Comparison of ENCODE assay signal across 13 cellular contexts in the genomic region with DNA sequence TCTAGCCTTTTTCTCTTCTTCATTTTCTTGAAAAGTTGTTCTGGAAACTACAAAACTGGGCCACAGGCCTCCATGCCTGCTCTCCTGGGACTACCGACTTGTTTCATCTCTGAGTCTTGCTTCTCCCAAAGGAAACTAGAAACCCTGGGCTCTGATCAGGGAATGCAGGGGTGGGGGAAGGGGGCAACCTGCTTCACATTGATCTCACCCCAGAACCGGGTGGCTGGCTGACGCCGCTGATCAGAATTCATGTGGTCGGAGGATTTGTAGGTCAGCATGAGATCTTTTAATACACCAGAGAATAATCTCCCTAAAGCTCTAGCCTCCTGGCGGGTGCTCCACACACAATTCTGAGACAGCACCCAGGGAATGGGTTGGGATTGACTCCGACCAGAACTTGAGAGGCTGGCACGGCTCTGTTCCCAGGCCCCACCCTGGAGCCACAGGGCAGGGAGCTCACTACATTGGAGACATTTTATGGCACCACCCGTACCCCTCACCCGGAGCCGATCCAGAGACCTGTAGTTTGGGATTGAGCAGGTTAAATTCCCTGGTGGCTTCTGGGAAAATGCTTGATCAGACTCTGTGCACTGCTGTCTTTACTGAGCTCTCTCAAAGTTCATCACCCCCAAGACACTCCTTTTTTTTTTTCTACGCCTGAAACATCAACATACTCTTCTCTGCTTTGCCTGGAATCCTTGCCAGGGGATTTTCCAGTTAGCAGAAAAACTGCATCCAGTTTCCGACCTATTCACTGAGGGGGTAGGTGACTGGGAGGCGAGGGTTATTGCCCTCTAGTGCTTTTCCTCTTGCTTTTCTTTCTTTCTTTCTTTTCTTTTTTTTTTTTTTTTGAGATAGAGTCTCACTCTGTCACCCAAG. TPM values are rescaled to one million over a fixed set of nuclear protein-coding genes. Genes with fewer than 3 reads are reported as not detected.
DNase-seq lines count a peak whose midpoint lies in the region; ATAC-seq, FAIRE-seq and TF ChIP-seq lines count a peak whose summit lies in the region.
"Had no signal": no experiment of that assay in that cellular context is flagged by ENCODE, and none has a peak within 500 bp of the region (broad histone marks: within the 10 kb centered on the region; RNA-seq: fewer than 3 reads in every experiment).

No MANE protein-coding gene starts in this region.

- peak overlapping the region; percentile 60; the same call in 1 of the 2 replicates for H2AFZ ChIP-seq in GM23248
- H2AFZ ChIP-seq in HepG2 (ENCODE audit: low read length), result no peak overlapping the region

- no peaks in the 10 kb centered on the region for H3K9me2 ChIP-seq in GM23248 (ENCODE audit: insufficient read depth)

- no peaks in the 10 kb centered on the region for H3K36me3 Mint-ChIP-seq in chondrocyte (ENCODE audit: low read depth)
- H3K36me3 Mint-ChIP-seq: CD4-positive, alpha-beta memory T cell had no signal

- TF ChIP-seq RAD21 in HepG2 (CRISPR knock-in tag; IDR thresholded peaks at IDR 0.05), result no peak

- no peak overlapping the region for H3K4me3 ChIP-seq in GM23248
- H3K4me3 ChIP-seq in HepG2 (replicated peaks in 1 of 3; ENCODE audit: insufficient read depth in 1 of 3, low read depth in 2 of 3, low read length in 3 of 3), result no peak overlapping the region
- H3K4me3 ChIP-seq in skeletal muscle tissue (ENCODE audit: low read length in 3 of 3), result no peak overlapping the region

- no peaks in the 10 kb centered on the region for H3K36me3 ChIP-seq in GM23248 (ENCODE audit: low read depth)
- H3K36me3 ChIP-seq in HepG2 (replicated peaks in 1 of 2; ENCODE audit: control insufficient read depth in 1 of 2, insufficient read depth in 2 of 2, low read length in 2 of 2), result no peaks in the 10 kb centered on the region
- no peaks in the 10 kb centered on the region for H3K36me3 ChIP-seq in skeletal muscle tissue (ENCODE audit: control insufficient read depth in 3 of 3, insufficient read depth in 3 of 3, low read length in 3 of 3)

- H3K27ac ChIP-seq in GM23248, result no peak overlapping the region
- no peak overlapping the region for H3K27ac ChIP-seq in HepG2 (ENCODE audit: extremely low read length, insufficient read depth, low read length)
- H3K27ac ChIP-seq in skeletal muscle tissue (ENCODE audit: low read depth, low read length), result peak overlapping the region; percentile 44

- CTCF ChIA-PET in HepG2 (lab: Yijun Ruan, JAX; ENCODE audit: low intra/inter-chr PET ratio, low total read pairs), result no interaction called here

- H4K20me1 ChIP-seq in GM23248 (ENCODE audit: insufficient read depth), result no peaks in the 10 kb centered on the region
- no peaks in the 10 kb centered on the region for H4K20me1 ChIP-seq in HepG2 (ENCODE audit: insufficient read depth, low read length)

- H3K4me1 Mint-ChIP-seq in chondrocyte (ENCODE audit: low read depth), result peaks cover 31% of the 10 kb centered on the region
- H3K4me1 Mint-ChIP-seq: CD4-positive, alpha-beta memory T cell had no signal

- TF ChIP-seq EP300 in HepG2 (IDR thresholded peaks at IDR 0.05; ENCODE audit: low read depth in 2 of 2, low read length in 2 of 2) (no peak), HepG2 (CRISPR knock-in tag; IDR thresholded peaks at IDR 0.05; ENCODE audit: borderline replicate concordance) (no peak)

- intact Hi-C loops in HepG2 (cut with micrococcal nuclease; ENCODE audit: unreplicated experiment), result no loop called here

- peak overlapping the region; percentile 28 for H3K4me2 ChIP-seq in GM23248 (ENCODE audit: unreplicated experiment)
- no peak overlapping the region; the same call in 1 of the 2 replicates for H3K4me2 ChIP-seq in HepG2 (ENCODE audit: low read depth, low read length)

- no peaks in the 10 kb centered on the region for H3K27me3 Mint-ChIP-seq in chondrocyte (ENCODE audit: low read depth)

- no peaks in the 10 kb centered on the region for H3K9me3 Mint-ChIP-seq in chondrocyte (ENCODE audit: low read depth)
- H3K9me3 Mint-ChIP-seq: CD4-positive, alpha-beta memory T cell had no signal

- POLR2A ChIA-PET in HepG2 (lab: Yijun Ruan, JAX), result no interaction called here

- in situ Hi-C loops in GM23248 (cut with MboI), result no loop called here
- in situ Hi-C loops in HepG2 (cut with HindIII; ENCODE audit: extremely low pct_ligation_motif_present, low pct_unique_long_range_greater_than_20kb), result no loop called here

- no peak for FAIRE-seq in HepG2 (lab: Jason Lieb, UNC)
- FAIRE-seq: GM19239, urothelium cell line had no signal

- H3K9ac ChIP-seq in GM23248 (0 out of 2 replicates have a peak overlapping the region, but pooled peaks have one; percentile 13), HepG2 (ENCODE audit: insufficient read depth, low read depth, low read length) (no peak overlapping the region), skeletal muscle tissue (ENCODE audit: low read depth in 1 of 3, low read length in 3 of 3) (peak overlapping the region in 1 of 3 donors; percentile 32)

- DNase-seq in GM23248 (peak; percentile 50), chondrocyte (ENCODE audit: low spot score) (no peak), HepG2 (ENCODE audit: low spot score) (no peak), GM10266 (ENCODE audit: extremely low spot score) (no peak), H4 (ENCODE audit: low spot score) (no peak), NOMO-1 treated with dmso at 0.1 percent for 144 hours (lab: John Stamatoyannopoulos, UW; ENCODE audit: unreplicated experiment) (no peak)
- DNase-seq: CD4-positive, alpha-beta memory T cell; central memory CD4-positive, alpha-beta T cell; NCI-H146 had no signal

- H3K79me2 ChIP-seq in GM23248 (ENCODE audit: insufficient read depth) (no peaks in the 10 kb centered on the region), HepG2 (ENCODE audit: insufficient read depth, low read length) (no peaks in the 10 kb centered on the region)

- 26 to 27% methylated on average over 14 of the region's 14 CpGs for WGBS in GM23248 (ENCODE audit: low coverage in 1 of 2, low lambda C conversion rate in 2 of 2, missing lambda C conversion rate in 2 of 2), 2 experiments
- whole genome bisulfite sequencing in HepG2 (ENCODE audit: low lambda C conversion rate), result 33% methylated on average over 10 of the region's 14 CpGs

- peak overlapping the region; percentile 19 for H3K4me3 Mint-ChIP-seq in chondrocyte (ENCODE audit: unreplicated experiment)
- H3K4me3 Mint-ChIP-seq: CD4-positive, alpha-beta memory T cell had no signal

- no peaks in the 10 kb centered on the region for H3K9me3 ChIP-seq in GM23248 (ENCODE audit: low read depth)
- no peaks in the 10 kb centered on the region for H3K9me3 ChIP-seq in HepG2 (ENCODE audit: low read length)
- H3K9me3 ChIP-seq in skeletal muscle tissue (ENCODE audit: control insufficient read depth in 3 of 3, low read length in 3 of 3), result no peaks in the 10 kb centered on the region

- peaks cover 12% of the 10 kb centered on the region; the same call in 1 of the 2 replicates for H3F3A ChIP-seq in GM23248 (ENCODE audit: insufficient read depth)

- peak overlapping the region; percentile 86 for H3K27ac Mint-ChIP-seq in chondrocyte (ENCODE audit: unreplicated experiment)

- TF ChIP-seq POLR2A in HepG2 (IDR thresholded peaks at IDR 0.05; ENCODE audit: insufficient read depth in 1 of 2, low read depth in 2 of 2, low read length in 2 of 2), result no peak

- ATAC-seq in HepG2, result no peak; the same call in 2 of the 3 replicates
- no peak for ATAC-seq in HG03521 (IDR thresholded peaks at IDR 0.05; ENCODE audit: unreplicated experiment)

- TF ChIP-seq CTCF in chondrocyte (IDR thresholded peaks at IDR 0.05) (no peak), HepG2 (CRISPR knock-in tag; IDR thresholded peaks at IDR 0.05) (no peak), GM10266 (IDR thresholded peaks at IDR 0.05; ENCODE audit: control insufficient read depth, insufficient read depth, low read depth, missing control alignments) (no peak)

- H3K4me1 ChIP-seq in GM23248 (ENCODE audit: insufficient read depth) (peaks cover 7% of the 10 kb centered on the region; the same call in 1 of the 2 replicates), HepG2 (ENCODE audit: insufficient read depth, low read length) (peaks cover 10% of the 10 kb centered on the region), skeletal muscle tissue (ENCODE audit: control insufficient read depth in 3 of 3, insufficient read depth in 3 of 3, low read length in 3 of 3) (peaks cover 14 to 22% (median 15%) of the 10 kb centered on the region in 3 donors)

- BruUV-seq in HepG2 (replicated peaks; lab: Mats Ljungman, UMichigan), result no TSS peak

- no peaks in the 10 kb centered on the region; the same call in 1 of the 2 replicates for H3K27me3 ChIP-seq in GM23248 (replicated peaks; ENCODE audit: insufficient read depth)
- H3K27me3 ChIP-seq in HepG2 (ENCODE audit: control insufficient read depth in 1 of 2, insufficient read depth in 2 of 2, low read length in 2 of 2), result peaks cover 4 to 26% of the 10 kb centered on the region in 2 experiments; a peak in 3 of 5 replicates
- H3K27me3 ChIP-seq in skeletal muscle tissue (ENCODE audit: control insufficient read depth in 3 of 3, insufficient read depth in 3 of 3, low read length in 3 of 3), result no peaks in the 10 kb centered on the region

RNA-seq across cellular contexts. Expression of gene ARHGEF10L, which starts 12.2 kb away (rescaled TPM):
- total RNA-seq in GM23248 (2014; rRNA removed; shearing (Covaris generic)), result 16.1 and 19.3 TPM in 2 replicates
- polyA plus RNA-seq in GM23248 (2016; fragmentation: Nextera tagmentation; extraction: Ambion mirVana) (6.0 TPM in 2 replicates), HepG2 (2011; rRNA removed) (78.3 and 107 TPM in 2 replicates)
- total RNA-seq in chondrocyte (27.3 to 40.6 TPM (median 40.0 TPM) in 3 replicates), HepG2 (2016; rRNA removed; fragmentation: Illumina TruSeq; extraction: Trizol) (26.2 and 46.5 TPM in 2 replicates), skeletal muscle tissue (16.7 TPM)
- 13.6 and 14.7 TPM in 2 replicates for total RNA-seq in HepG2 (2016; cell fraction: cytosol; rRNA removed; fragmentation: Illumina TruSeq; extraction: Trizol; ENCODE audit: low read depth)
- 24.8 and 47.9 TPM in 2 replicates for total RNA-seq in HepG2 (2016; cell fraction: insoluble cytoplasmic fraction; rRNA removed; fragmentation: Illumina TruSeq; extraction: Trizol)
- 19.1 and 19.9 TPM in 2 replicates for total RNA-seq in HepG2 (2016; cell fraction: membrane; rRNA removed; fragmentation: Illumina TruSeq; extraction: Trizol)
- 59.8 and 74.6 TPM in 2 replicates for total RNA-seq in HepG2 (2016; cell fraction: nucleus; rRNA removed; fragmentation: Illumina TruSeq; extraction: Trizol)
- 20.2 and 37.0 TPM in 2 replicates for polyA plus RNA-seq in HepG2 (2011; cell fraction: cytosol; rRNA removed)
- 844 and 1,154 TPM in 2 replicates for polyA plus RNA-seq in HepG2 (2011; cell fraction: nucleus; rRNA removed)
- polyA plus RNA-seq in HepG2 (2012), result 43.3 and 63.3 TPM in 2 replicates
- 2.2 and 2.8 TPM in 2 replicates for polyA plus RNA-seq in HepG2 (2016; cell fraction: cytosol; fragmentation: Illumina TruSeq; extraction: Trizol; ENCODE audit: low read depth)
- 18.1 and 22.2 TPM in 2 replicates for polyA plus RNA-seq in HepG2 (2016; cell fraction: insoluble cytoplasmic fraction; fragmentation: Illumina TruSeq; extraction: Trizol; ENCODE audit: low read depth)
- 4.7 and 5.9 TPM in 2 replicates for polyA plus RNA-seq in HepG2 (2016; cell fraction: membrane; fragmentation: Illumina TruSeq; extraction: Trizol; ENCODE audit: low read depth)
- 127 and 131 TPM in 2 replicates for polyA plus RNA-seq in HepG2 (2016; cell fraction: nucleus; fragmentation: Illumina TruSeq; extraction: Trizol; ENCODE audit: insufficient read depth, low read depth)
- polyA minus RNA-seq in HepG2 (2011; rRNA and poly(A)+ RNA removed; ENCODE audit: low replicate concordance), result 15.7 and 166 TPM in 2 replicates
- 36.6 and 43.4 TPM in 2 replicates for polyA minus RNA-seq in HepG2 (2011; cell fraction: cytosol; rRNA and poly(A)+ RNA removed)
- 147 and 148 TPM in 2 replicates for polyA minus RNA-seq in HepG2 (2011; cell fraction: nucleus; rRNA and poly(A)+ RNA removed)
- 2.6 and 4.1 TPM in 2 replicates for total RNA-seq in H4 (2014; rRNA removed; shearing (Covaris generic))
- polyA plus RNA-seq: CD4-positive, alpha-beta memory T cell had no signal
